10 cellular contexts compared by ENCODE assay signal in the genomic region with DNA sequence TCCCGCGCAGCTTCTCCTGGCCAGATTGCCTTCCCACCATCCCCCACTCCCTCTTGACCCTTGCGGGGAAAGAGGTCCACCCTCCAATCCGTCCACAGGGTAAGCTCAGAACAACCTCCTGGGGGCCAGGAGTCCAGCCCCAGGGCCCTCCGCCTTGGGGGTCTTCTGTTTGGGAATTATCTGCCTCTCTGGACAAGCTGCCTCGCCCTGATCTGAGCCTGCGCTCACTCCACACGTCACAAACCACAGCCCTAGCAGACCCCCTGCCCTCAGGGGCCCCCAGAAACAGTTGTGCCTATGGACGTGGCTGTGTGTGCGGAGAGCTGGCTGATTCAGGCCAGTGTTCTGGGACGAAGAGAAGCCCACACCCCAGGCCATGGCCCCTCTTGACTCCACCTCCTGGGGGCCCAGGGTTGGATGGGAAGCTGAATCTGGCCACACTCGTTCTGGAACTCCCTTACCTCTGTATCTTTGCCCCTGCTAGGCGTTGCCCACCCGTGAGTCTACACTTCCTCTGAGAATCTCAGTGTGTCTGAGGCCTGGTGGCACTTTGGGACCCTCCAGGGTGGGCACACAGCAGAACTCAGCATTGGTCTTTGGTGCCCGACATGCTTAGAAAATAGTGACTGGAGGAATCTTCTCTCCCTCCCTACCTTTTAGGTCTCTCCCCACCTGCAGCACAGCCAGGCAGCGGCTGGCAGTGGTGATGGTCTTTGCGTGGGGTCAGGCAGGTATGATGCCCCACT.
DNase-seq lines count a peak whose midpoint lies in the region; ATAC-seq, FAIRE-seq and TF ChIP-seq lines count a peak whose summit lies in the region.
"Had no signal": no experiment of that assay in that cellular context is flagged by ENCODE, and none has a peak within 500 bp of the region (broad histone marks: within the 10 kb centered on the region; RNA-seq: fewer than 3 reads in every experiment).

No MANE protein-coding gene starts in this region.

- H3K36me3 ChIP-seq in ascending aorta, result peaks cover 36 to 42% of the 10 kb centered on the region in 2 donors
- H3K36me3 ChIP-seq in keratinocyte (ENCODE audit: control insufficient read depth in 2 of 2, extremely low read depth in 1 of 2, insufficient read depth in 2 of 2, low read length in 2 of 2), result peaks cover 5 to 19% of the 10 kb centered on the region in 2 experiments
- peaks cover 0 to 44% (median 35%) of the 10 kb centered on the region in 5 donors for H3K36me3 ChIP-seq in subcutaneous abdominal adipose tissue (ENCODE audit: control insufficient read depth in 5 of 5, insufficient read depth in 5 of 5, low read length in 5 of 5)

- H3K27me3 Mint-ChIP-seq in activated CD4-positive, alpha-beta T cell treated with anti-CD3 and anti-CD28 coated beads, Interleukin-2, amount 10 ng/mL, durations not matched to agents 7 days and 5 days, result peaks cover 16% of the 10 kb centered on the region
- peaks cover 18% of the 10 kb centered on the region for H3K27me3 Mint-ChIP-seq in activated CD4-positive, alpha-beta T cell treated with anti-CD3 and anti-CD28 coated beads for 36 hours

- H3K4me3 ChIP-seq in ascending aorta (peak overlapping the region; percentile 55 to 62), keratinocyte (ENCODE audit: control insufficient read depth in 2 of 3, extremely low read depth in 1 of 3, insufficient read depth in 2 of 3, low read depth in 1 of 3, low read length in 3 of 3) (peak overlapping the region in 2 of 3 experiments; percentile 38 to 42), subcutaneous abdominal adipose tissue (ENCODE audit: low read depth in 1 of 5, low read length in 5 of 5) (peak overlapping the region in 3 of 5 donors; percentile 27 to 75 (median 68))

- ATAC-seq in activated CD4-positive, alpha-beta T cell treated with anti-CD3 and anti-CD28 coated beads for 36 hours, result no peak
- ATAC-seq in GM18873 (IDR thresholded peaks at IDR 0.05; ENCODE audit: low FRiP score, unreplicated experiment), result no peak
- ATAC-seq in GM19351 (IDR thresholded peaks at IDR 0.05; ENCODE audit: unreplicated experiment), result no peak

- no peaks in the 10 kb centered on the region for H4K20me1 ChIP-seq in keratinocyte (ENCODE audit: control insufficient read depth, extremely low read depth, insufficient read depth, low read length)

- H3K36me3 Mint-ChIP-seq in activated CD4-positive, alpha-beta T cell treated with anti-CD3 and anti-CD28 coated beads, Interleukin-2, amount 10 ng/mL, durations not matched to agents 7 days and 5 days (ENCODE audit: low read depth), result peaks cover 23% of the 10 kb centered on the region
- H3K36me3 Mint-ChIP-seq in activated CD4-positive, alpha-beta T cell treated with anti-CD3 and anti-CD28 coated beads for 36 hours (ENCODE audit: low read depth), result peaks cover 9% of the 10 kb centered on the region

- H3K4me3 Mint-ChIP-seq in activated CD4-positive, alpha-beta T cell treated with anti-CD3 and anti-CD28 coated beads, Interleukin-2, amount 10 ng/mL, durations not matched to agents 7 days and 5 days, result peak overlapping the region; percentile 75
- no peak overlapping the region for H3K4me3 Mint-ChIP-seq in activated CD4-positive, alpha-beta T cell treated with anti-CD3 and anti-CD28 coated beads for 36 hours

- dilution Hi-C loops in keratinocyte (cut with MboI; ENCODE audit: extremely low pct_ligation_motif_present, low sequenced_read_pairs), result no loop called here

- CTCF ChIA-PET in activated CD4-positive, alpha-beta T cell treated with anti-CD3 and anti-CD28 coated beads, Interleukin-2, amount 10 ng/mL, durations not matched to agents 7 days and 5 days (lab: Charles Lee), result no interaction called here
- CTCF ChIA-PET in activated CD4-positive, alpha-beta T cell treated with anti-CD3 and anti-CD28 coated beads for 36 hours (lab: Charles Lee), result interaction anchor here (0.6 kb wide), 1 partner anchor 221 kb away, joined by 3 read pairs; no protein-coding TSS in a partner anchor

- H3K27me3 ChIP-seq in ascending aorta, result no peaks in the 10 kb centered on the region
- peaks cover 10% of the 10 kb centered on the region for H3K27me3 ChIP-seq in keratinocyte (ENCODE audit: control insufficient read depth, extremely low read depth, insufficient read depth, low read length)
- peaks cover 0 to 24% (median 0%) of the 10 kb centered on the region in 5 donors for H3K27me3 ChIP-seq in subcutaneous abdominal adipose tissue (ENCODE audit: control insufficient read depth in 5 of 5, insufficient read depth in 4 of 5, low read length in 5 of 5)

- H3K27ac ChIP-seq in ascending aorta (no peak overlapping the region), keratinocyte (ENCODE audit: control insufficient read depth, insufficient read depth, low read length) (no peak overlapping the region), subcutaneous abdominal adipose tissue (ENCODE audit: low read depth, low read length) (peak overlapping the region; percentile 16)

- H3K9me3 ChIP-seq in ascending aorta, result no peaks in the 10 kb centered on the region
- no peaks in the 10 kb centered on the region for H3K9me3 ChIP-seq in keratinocyte (ENCODE audit: control insufficient read depth, low read depth, low read length)
- H3K9me3 ChIP-seq in subcutaneous abdominal adipose tissue (ENCODE audit: control insufficient read depth in 5 of 5, low read length in 5 of 5), result no peaks in the 10 kb centered on the region

- FAIRE-seq in keratinocyte (lab: Jason Lieb, UNC), result no peak

- DNase-seq in activated CD4-positive, alpha-beta T cell treated with anti-CD3 and anti-CD28 coated beads, Interleukin-2, amount 10 ng/mL, durations not matched to agents 7 days and 5 days, result no peak
- DNase-seq in activated CD4-positive, alpha-beta T cell treated with anti-CD3 and anti-CD28 coated beads for 36 hours, result no peak
- DNase-seq in ascending aorta (ENCODE audit: low spot score in 2 of 2) (peak in 1 of 2 donors; percentile 58), keratinocyte (ENCODE audit: low read depth, low spot score) (no peak), NCI-H146 treated with DMSO at 0.1 percent for 48 hours (lab: John Stamatoyannopoulos, UW; ENCODE audit: unreplicated experiment) (no peak)
- DNase-seq: NCI-H2081, T1000 had no signal

- peak overlapping the region; percentile 45 for H3K4me2 ChIP-seq in keratinocyte (ENCODE audit: control insufficient read depth, extremely low read depth, insufficient read depth, low read depth, low read length)

- peaks cover 19 to 43% of the 10 kb centered on the region in 2 donors for H3K4me1 ChIP-seq in ascending aorta
- peaks cover 35% of the 10 kb centered on the region for H3K4me1 ChIP-seq in keratinocyte (ENCODE audit: control insufficient read depth, extremely low read depth, insufficient read depth, low read length)
- H3K4me1 ChIP-seq in subcutaneous abdominal adipose tissue (ENCODE audit: control insufficient read depth in 5 of 5, insufficient read depth in 5 of 5, low read length in 5 of 5), result peaks cover 0 to 51% (median 42%) of the 10 kb centered on the region in 5 donors

- POLR2A ChIA-PET in activated CD4-positive, alpha-beta T cell treated with anti-CD3 and anti-CD28 coated beads, Interleukin-2, amount 10 ng/mL, durations not matched to agents 7 days and 5 days (lab: Charles Lee), result interaction anchor here (1.2 kb wide), 1 partner anchor 258 kb away, joined by 5 read pairs; no protein-coding TSS in a partner anchor
- POLR2A ChIA-PET in activated CD4-positive, alpha-beta T cell treated with anti-CD3 and anti-CD28 coated beads for 36 hours (lab: Charles Lee), result no interaction called here

- peaks cover 30% of the 10 kb centered on the region for H3K4me1 Mint-ChIP-seq in activated CD4-positive, alpha-beta T cell treated with anti-CD3 and anti-CD28 coated beads, Interleukin-2, amount 10 ng/mL, durations not matched to agents 7 days and 5 days
- peaks cover 33% of the 10 kb centered on the region for H3K4me1 Mint-ChIP-seq in activated CD4-positive, alpha-beta T cell treated with anti-CD3 and anti-CD28 coated beads for 36 hours

- H2AFZ ChIP-seq in keratinocyte (ENCODE audit: control insufficient read depth, low read length), result no peak overlapping the region

- no peaks in the 10 kb centered on the region for H3K9me3 Mint-ChIP-seq in activated CD4-positive, alpha-beta T cell treated with anti-CD3 and anti-CD28 coated beads, Interleukin-2, amount 10 ng/mL, durations not matched to agents 7 days and 5 days
- H3K9me3 Mint-ChIP-seq in activated CD4-positive, alpha-beta T cell treated with anti-CD3 and anti-CD28 coated beads for 36 hours (ENCODE audit: low read depth), result no peaks in the 10 kb centered on the region

- no peaks in the 10 kb centered on the region for H3K9me1 ChIP-seq in keratinocyte (ENCODE audit: control insufficient read depth, extremely low read depth, insufficient read depth, low read length)

- H3K27ac Mint-ChIP-seq in activated CD4-positive, alpha-beta T cell treated with anti-CD3 and anti-CD28 coated beads, Interleukin-2, amount 10 ng/mL, durations not matched to agents 7 days and 5 days, result peak overlapping the region; percentile 36
- no peak overlapping the region for H3K27ac Mint-ChIP-seq in activated CD4-positive, alpha-beta T cell treated with anti-CD3 and anti-CD28 coated beads for 36 hours

- TF ChIP-seq CTCF in ascending aorta (IDR thresholded peaks at IDR 0.05), result no peak
- no peak for TF ChIP-seq CTCF in keratinocyte (optimal IDR thresholded peaks at IDR 0.05 in 1 of 3, IDR thresholded peaks at IDR 0.05 in 1 of 3, conservative IDR thresholded peaks at IDR 0.05 in 1 of 3; ENCODE audit: extremely low read depth in 1 of 3, insufficient read depth in 2 of 3, low read length in 3 of 3)

- intact Hi-C loops in activated CD4-positive, alpha-beta T cell treated with anti-CD3 and anti-CD28 coated beads for 36 hours (cut with DNase I, micrococcal nuclease), result loop anchor here in 1 of 2 experiments (1.0 to 2.0 kb wide), 2 partner anchors 137 to 274 kb away; a partner anchor contains a TSS
- intact Hi-C loops in ascending aorta (cut with DNase I), result no loop called here

- H3K9ac ChIP-seq in keratinocyte (ENCODE audit: control insufficient read depth, extremely low read depth, insufficient read depth, low read length), result peak overlapping the region; percentile 33
- H3K9ac ChIP-seq in subcutaneous abdominal adipose tissue (ENCODE audit: low read length in 5 of 5), result peak overlapping the region in 1 of 5 donors; percentile 28

- H3K79me2 ChIP-seq in keratinocyte (ENCODE audit: control insufficient read depth, insufficient read depth, low read length), result no peaks in the 10 kb centered on the region
